1 cellular context compared by ENCODE assay signal in the genomic region with DNA sequence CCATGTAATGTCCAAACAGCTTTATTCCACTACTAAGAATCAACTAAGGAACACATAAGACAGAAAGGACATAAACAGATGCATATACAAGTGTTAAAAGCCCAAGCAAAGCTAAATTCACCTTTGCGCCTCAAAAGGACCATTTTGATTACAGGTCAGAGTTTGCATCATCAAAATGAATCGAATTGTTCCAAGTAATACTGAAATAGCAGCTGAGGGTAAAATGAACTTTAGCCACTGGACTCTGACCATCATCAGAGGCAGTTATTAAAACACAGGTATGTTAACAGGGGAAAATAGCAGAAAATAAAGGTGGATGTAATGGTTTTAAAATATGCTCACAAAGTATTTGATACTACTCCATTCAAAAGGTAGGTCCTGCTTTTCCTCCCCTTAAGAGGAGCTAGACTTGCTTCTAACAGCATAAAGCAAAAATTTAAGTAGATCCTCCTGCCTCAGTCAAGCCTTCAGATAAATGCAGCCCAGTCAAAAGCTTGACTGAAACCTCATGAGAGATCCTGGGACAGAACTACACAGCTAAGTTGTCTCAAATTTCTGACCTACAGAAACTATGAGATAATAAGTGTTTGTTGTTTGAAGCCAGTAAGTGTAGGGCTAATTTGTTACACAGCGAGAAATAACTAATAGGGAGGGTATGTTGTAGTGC.
TF ChIP-seq lines count a peak whose summit lies in the region.

No MANE protein-coding gene starts in this region.

TF ChIP-seq in GM23338, 12 proteins besides CTCF, POLR2A, EP300 and RAD21 (continued from another document):
- TF ChIP-seq, protein P1, sequence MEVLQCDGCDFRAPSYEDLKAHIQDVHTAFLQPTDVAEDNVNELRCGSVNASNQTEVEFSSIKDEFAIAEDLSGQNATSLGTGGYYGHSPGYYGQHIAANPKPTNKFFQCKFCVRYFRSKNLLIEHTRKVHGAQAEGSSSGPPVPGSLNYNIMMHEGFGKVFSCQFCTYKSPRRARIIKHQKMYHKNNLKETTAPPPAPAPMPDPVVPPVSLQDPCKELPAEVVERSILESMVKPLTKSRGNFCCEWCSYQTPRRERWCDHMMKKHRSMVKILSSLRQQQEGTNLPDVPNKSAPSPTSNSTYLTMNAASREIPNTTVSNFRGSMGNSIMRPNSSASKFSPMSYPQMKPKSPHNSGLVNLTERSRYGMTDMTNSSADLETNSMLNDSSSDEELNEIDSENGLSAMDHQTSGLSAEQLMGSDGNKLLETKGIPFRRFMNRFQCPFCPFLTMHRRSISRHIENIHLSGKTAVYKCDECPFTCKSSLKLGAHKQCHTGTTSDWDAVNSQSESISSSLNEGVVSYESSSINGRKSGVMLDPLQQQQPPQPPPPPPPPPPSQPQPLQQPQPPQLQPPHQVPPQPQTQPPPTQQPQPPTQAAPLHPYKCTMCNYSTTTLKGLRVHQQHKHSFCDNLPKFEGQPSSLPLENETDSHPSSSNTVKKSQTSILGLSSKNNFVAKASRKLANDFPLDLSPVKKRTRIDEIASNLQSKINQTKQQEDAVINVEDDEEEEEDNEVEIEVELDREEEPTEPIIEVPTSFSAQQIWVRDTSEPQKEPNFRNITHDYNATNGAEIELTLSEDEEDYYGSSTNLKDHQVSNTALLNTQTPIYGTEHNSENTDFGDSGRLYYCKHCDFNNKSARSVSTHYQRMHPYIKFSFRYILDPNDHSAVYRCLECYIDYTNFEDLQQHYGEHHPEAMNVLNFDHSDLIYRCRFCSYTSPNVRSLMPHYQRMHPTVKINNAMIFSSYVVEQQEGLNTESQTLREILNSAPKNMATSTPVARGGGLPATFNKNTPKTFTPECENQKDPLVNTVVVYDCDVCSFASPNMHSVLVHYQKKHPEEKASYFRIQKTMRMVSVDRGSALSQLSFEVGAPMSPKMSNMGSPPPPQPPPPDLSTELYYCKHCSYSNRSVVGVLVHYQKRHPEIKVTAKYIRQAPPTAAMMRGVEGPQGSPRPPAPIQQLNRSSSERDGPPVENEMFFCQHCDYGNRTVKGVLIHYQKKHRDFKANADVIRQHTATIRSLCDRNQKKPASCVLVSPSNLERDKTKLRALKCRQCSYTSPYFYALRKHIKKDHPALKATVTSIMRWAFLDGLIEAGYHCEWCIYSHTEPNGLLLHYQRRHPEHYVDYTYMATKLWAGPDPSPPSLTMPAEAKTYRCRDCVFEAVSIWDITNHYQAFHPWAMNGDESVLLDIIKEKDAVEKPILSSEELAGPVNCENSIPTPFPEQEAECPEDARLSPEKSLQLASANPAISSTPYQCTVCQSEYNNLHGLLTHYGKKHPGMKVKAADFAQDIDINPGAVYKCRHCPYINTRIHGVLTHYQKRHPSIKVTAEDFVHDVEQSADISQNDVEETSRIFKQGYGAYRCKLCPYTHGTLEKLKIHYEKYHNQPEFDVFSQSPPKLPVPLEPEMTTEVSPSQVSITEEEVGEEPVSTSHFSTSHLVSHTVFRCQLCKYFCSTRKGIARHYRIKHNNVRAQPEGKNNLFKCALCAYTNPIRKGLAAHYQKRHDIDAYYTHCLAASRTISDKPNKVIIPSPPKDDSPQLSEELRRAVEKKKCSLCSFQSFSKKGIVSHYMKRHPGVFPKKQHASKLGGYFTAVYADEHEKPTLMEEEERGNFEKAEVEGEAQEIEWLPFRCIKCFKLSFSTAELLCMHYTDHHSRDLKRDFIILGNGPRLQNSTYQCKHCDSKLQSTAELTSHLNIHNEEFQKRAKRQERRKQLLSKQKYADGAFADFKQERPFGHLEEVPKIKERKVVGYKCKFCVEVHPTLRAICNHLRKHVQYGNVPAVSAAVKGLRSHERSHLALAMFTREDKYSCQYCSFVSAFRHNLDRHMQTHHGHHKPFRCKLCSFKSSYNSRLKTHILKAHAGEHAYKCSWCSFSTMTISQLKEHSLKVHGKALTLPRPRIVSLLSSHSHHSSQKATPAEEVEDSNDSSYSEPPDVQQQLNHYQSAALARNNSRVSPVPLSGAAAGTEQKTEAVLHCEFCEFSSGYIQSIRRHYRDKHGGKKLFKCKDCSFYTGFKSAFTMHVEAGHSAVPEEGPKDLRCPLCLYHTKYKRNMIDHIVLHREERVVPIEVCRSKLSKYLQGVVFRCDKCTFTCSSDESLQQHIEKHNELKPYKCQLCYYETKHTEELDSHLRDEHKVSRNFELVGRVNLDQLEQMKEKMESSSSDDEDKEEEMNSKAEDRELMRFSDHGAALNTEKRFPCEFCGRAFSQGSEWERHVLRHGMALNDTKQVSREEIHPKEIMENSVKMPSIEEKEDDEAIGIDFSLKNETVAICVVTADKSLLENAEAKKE (CRISPR knock-in tag; IDR thresholded peaks at IDR 0.05) = no peak
- TF ChIP-seq ZNF331 (CRISPR knock-in tag; IDR thresholded peaks at IDR 0.05; ENCODE audit: low read depth) (no peak), JUNB (IDR thresholded peaks at IDR 0.05; ENCODE audit: unreplicated experiment) (no peak), EZH2phosphoT487 (IDR thresholded peaks at IDR 0.05; ENCODE audit: unreplicated experiment) (no peak), NANOG (IDR thresholded peaks at IDR 0.05; ENCODE audit: borderline replicate concordance) (no peak), POLR2AphosphoS5 (IDR thresholded peaks at IDR 0.05; ENCODE audit: low read depth) (no peak), EZH2 (IDR thresholded peaks at IDR 0.05; ENCODE audit: low read depth, unreplicated experiment) (no peak)
- TF ChIP-seq, protein P2, sequence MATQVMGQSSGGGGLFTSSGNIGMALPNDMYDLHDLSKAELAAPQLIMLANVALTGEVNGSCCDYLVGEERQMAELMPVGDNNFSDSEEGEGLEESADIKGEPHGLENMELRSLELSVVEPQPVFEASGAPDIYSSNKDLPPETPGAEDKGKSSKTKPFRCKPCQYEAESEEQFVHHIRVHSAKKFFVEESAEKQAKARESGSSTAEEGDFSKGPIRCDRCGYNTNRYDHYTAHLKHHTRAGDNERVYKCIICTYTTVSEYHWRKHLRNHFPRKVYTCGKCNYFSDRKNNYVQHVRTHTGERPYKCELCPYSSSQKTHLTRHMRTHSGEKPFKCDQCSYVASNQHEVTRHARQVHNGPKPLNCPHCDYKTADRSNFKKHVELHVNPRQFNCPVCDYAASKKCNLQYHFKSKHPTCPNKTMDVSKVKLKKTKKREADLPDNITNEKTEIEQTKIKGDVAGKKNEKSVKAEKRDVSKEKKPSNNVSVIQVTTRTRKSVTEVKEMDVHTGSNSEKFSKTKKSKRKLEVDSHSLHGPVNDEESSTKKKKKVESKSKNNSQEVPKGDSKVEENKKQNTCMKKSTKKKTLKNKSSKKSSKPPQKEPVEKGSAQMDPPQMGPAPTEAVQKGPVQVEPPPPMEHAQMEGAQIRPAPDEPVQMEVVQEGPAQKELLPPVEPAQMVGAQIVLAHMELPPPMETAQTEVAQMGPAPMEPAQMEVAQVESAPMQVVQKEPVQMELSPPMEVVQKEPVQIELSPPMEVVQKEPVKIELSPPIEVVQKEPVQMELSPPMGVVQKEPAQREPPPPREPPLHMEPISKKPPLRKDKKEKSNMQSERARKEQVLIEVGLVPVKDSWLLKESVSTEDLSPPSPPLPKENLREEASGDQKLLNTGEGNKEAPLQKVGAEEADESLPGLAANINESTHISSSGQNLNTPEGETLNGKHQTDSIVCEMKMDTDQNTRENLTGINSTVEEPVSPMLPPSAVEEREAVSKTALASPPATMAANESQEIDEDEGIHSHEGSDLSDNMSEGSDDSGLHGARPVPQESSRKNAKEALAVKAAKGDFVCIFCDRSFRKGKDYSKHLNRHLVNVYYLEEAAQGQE (IDR thresholded peaks at IDR 0.05; ENCODE audit: unreplicated experiment) = no peak
